Comparison of ENCODE assay signal across 20 cellular contexts in genomic region chr15:73856458-73857192, GRCh38. TPM values are rescaled to one million over a fixed set of nuclear protein-coding genes. Genes with fewer than 3 reads are reported as not detected.
DNase-seq lines count a peak whose midpoint lies in the region; ATAC-seq lines count a peak whose summit lies in the region.
"Had no signal": no experiment of that assay in that cellular context is flagged by ENCODE, and none has a peak within 500 bp of the region (broad histone marks: within the 10 kb centered on the region; RNA-seq: fewer than 3 reads in every experiment).

No MANE protein-coding gene starts in this region.

- no peak overlapping the region for H3K27ac Mint-ChIP-seq in activated T-helper 17 cell treated with anti-CD3 and anti-CD28 coated beads, Interleukin-2, amount 50 U/mL, for 72 hours
- no peak overlapping the region for H3K27ac Mint-ChIP-seq in activated naive CD4-positive, alpha-beta T cell treated with anti-CD3 and anti-CD28 coated beads, Interleukin-2, amount 10 ng/mL, durations not matched to agents 7 days and 5 days
- H3K27ac Mint-ChIP-seq: activated naive CD8-positive, alpha-beta T cell treated with anti-CD3 and anti-CD28 coated beads for 36 hours; CD4-positive, CD25-positive, alpha-beta regulatory T cell; natural killer cell treated with Interleukin-12 subunit alpha and Interleukin-12 subunit beta and Interleukin-15 and Interleukin-18, amount 100 ng/mL, for 72 hours had no signal

- peaks cover 50% of the 10 kb centered on the region for H3K27me3 Mint-ChIP-seq in activated T-helper 17 cell treated with anti-CD3 and anti-CD28 coated beads, Interleukin-2, amount 50 U/mL, for 72 hours
- peaks cover 45% of the 10 kb centered on the region for H3K27me3 Mint-ChIP-seq in activated naive CD4-positive, alpha-beta T cell treated with anti-CD3 and anti-CD28 coated beads, Interleukin-2, amount 10 ng/mL, durations not matched to agents 7 days and 5 days

- CTCF ChIA-PET in activated naive CD4-positive, alpha-beta T cell treated with anti-CD3 and anti-CD28 coated beads, Interleukin-2, amount 10 ng/mL, durations not matched to agents 7 days and 5 days (lab: Charles Lee), result no interaction called here

- DNase-seq in DMS 273 (lab: John Stamatoyannopoulos, UW; ENCODE audit: unreplicated experiment) (peak; percentile 87), NCI-H524 (lab: John Stamatoyannopoulos, UW) (peak; percentile 74 to 90), left ventricle myocardium superior (peak; percentile 81)
- DNase-seq in Jurkat, Clone E6-1 (ENCODE audit: low read depth, low spot score), result peak; percentile 80
- DNase-seq in activated naive CD4-positive, alpha-beta T cell treated with anti-CD3 and anti-CD28 coated beads, Interleukin-2, amount 10 ng/mL, durations not matched to agents 7 days and 5 days, result no peak
- no peak for DNase-seq in stimulated activated CD4-positive, alpha-beta T cell treated with anti-CD3 and anti-CD28 coated beads, Interleukin-15, amount 100 ng/mL, for 24 hours
- DNase-seq: activated CD4-positive, alpha-beta T cell treated with anti-CD3 and anti-CD28 coated beads for 4 hours; activated naive CD8-positive, alpha-beta T cell treated with anti-CD3 and anti-CD28 coated beads for 36 hours; activated T-cell treated with anti-CD3 and anti-CD28 coated beads for 4 hours; CD4-positive, CD25-positive, alpha-beta regulatory T cell; effector CD4-positive, alpha-beta T cell; GF-D8; lower lobe of right lung; MG63; NCI-H748 treated with DMSO at 0.1 percent for 48 hours had no signal

- ATAC-seq in left ventricle myocardium superior (peak; percentile 90), HG03139 (IDR thresholded peaks at IDR 0.05; ENCODE audit: unreplicated experiment) (no peak)
- ATAC-seq in activated T-helper 17 cell treated with anti-CD3 and anti-CD28 coated beads, Interleukin-2, amount 50 U/mL, for 72 hours (replicated peaks), result no peak
- ATAC-seq: lower lobe of right lung; natural killer cell treated with Interleukin-12 subunit alpha and Interleukin-12 subunit beta and Interleukin-15 and Interleukin-18, amount 100 ng/mL, for 72 hours had no signal

- no peak overlapping the region for H3K4me3 Mint-ChIP-seq in activated T-helper 17 cell treated with anti-CD3 and anti-CD28 coated beads, Interleukin-2, amount 50 U/mL, for 72 hours
- no peak overlapping the region for H3K4me3 Mint-ChIP-seq in activated naive CD4-positive, alpha-beta T cell treated with anti-CD3 and anti-CD28 coated beads, Interleukin-2, amount 10 ng/mL, durations not matched to agents 7 days and 5 days
- H3K4me3 Mint-ChIP-seq: activated naive CD8-positive, alpha-beta T cell treated with anti-CD3 and anti-CD28 coated beads for 36 hours; CD4-positive, CD25-positive, alpha-beta regulatory T cell; natural killer cell treated with Interleukin-12 subunit alpha and Interleukin-12 subunit beta and Interleukin-15 and Interleukin-18, amount 100 ng/mL, for 72 hours had no signal

- H3K4me1 Mint-ChIP-seq in activated T-helper 17 cell treated with anti-CD3 and anti-CD28 coated beads, Interleukin-2, amount 50 U/mL, for 72 hours, result no peaks in the 10 kb centered on the region
- H3K4me1 Mint-ChIP-seq in activated naive CD4-positive, alpha-beta T cell treated with anti-CD3 and anti-CD28 coated beads, Interleukin-2, amount 10 ng/mL, durations not matched to agents 7 days and 5 days, result no peaks in the 10 kb centered on the region
- H3K4me1 Mint-ChIP-seq: activated naive CD8-positive, alpha-beta T cell treated with anti-CD3 and anti-CD28 coated beads for 36 hours; CD4-positive, CD25-positive, alpha-beta regulatory T cell had no signal

- H3K9me3 Mint-ChIP-seq in activated T-helper 17 cell treated with anti-CD3 and anti-CD28 coated beads, Interleukin-2, amount 50 U/mL, for 72 hours, result no peaks in the 10 kb centered on the region
- H3K9me3 Mint-ChIP-seq in activated naive CD4-positive, alpha-beta T cell treated with anti-CD3 and anti-CD28 coated beads, Interleukin-2, amount 10 ng/mL, durations not matched to agents 7 days and 5 days, result no peaks in the 10 kb centered on the region
- H3K9me3 Mint-ChIP-seq: activated naive CD8-positive, alpha-beta T cell treated with anti-CD3 and anti-CD28 coated beads for 36 hours; natural killer cell treated with Interleukin-12 subunit alpha and Interleukin-12 subunit beta and Interleukin-15 and Interleukin-18, amount 100 ng/mL, for 72 hours had no signal

- intact Hi-C loops in left ventricle myocardium superior (cut with micrococcal nuclease), result no loop called here

- H3K36me3 Mint-ChIP-seq in activated T-helper 17 cell treated with anti-CD3 and anti-CD28 coated beads, Interleukin-2, amount 50 U/mL, for 72 hours (ENCODE audit: low read depth), result no peaks in the 10 kb centered on the region
- no peaks in the 10 kb centered on the region for H3K36me3 Mint-ChIP-seq in activated naive CD4-positive, alpha-beta T cell treated with anti-CD3 and anti-CD28 coated beads, Interleukin-2, amount 10 ng/mL, durations not matched to agents 7 days and 5 days
- H3K36me3 Mint-ChIP-seq: activated naive CD8-positive, alpha-beta T cell treated with anti-CD3 and anti-CD28 coated beads for 36 hours; CD4-positive, CD25-positive, alpha-beta regulatory T cell; natural killer cell treated with Interleukin-12 subunit alpha and Interleukin-12 subunit beta and Interleukin-15 and Interleukin-18, amount 100 ng/mL, for 72 hours had no signal

- H3K4me3 ChIP-seq in Jurkat, Clone E6-1 (ENCODE audit: low read length), result no peak overlapping the region
- H3K4me3 ChIP-seq: lower lobe of right lung, MG63, suprapubic skin had no signal

RNA-seq across cellular contexts. Expression of gene TBC1D21, which starts 16.7 kb away (rescaled TPM):
- polyA plus RNA-seq in Jurkat, Clone E6-1 (2012; ENCODE audit: insufficient read depth, insufficient read length), result not detected
- not detected for total RNA-seq in left ventricle myocardium superior
- total RNA-seq in activated T-helper 17 cell treated with anti-CD3 and anti-CD28 coated beads, Interleukin-2, amount 50 U/mL, for 72 hours, result not detected
- total RNA-seq: activated naive CD8-positive, alpha-beta T cell treated with anti-CD3 and anti-CD28 coated beads for 36 hours; bronchial epithelial cell; CD4-positive, CD25-positive, alpha-beta regulatory T cell; lower lobe of right lung; natural killer cell treated with Interleukin-12 subunit alpha and Interleukin-12 subunit beta and Interleukin-15 and Interleukin-18, amount 100 ng/mL, for 72 hours; suprapubic skin had no signal
- polyA plus RNA-seq: CD4-positive, CD25-positive, alpha-beta regulatory T cell had no signal

Comparison
In these comparisons a context has a peak if more than half of its experiments do, and no peak if none do; other contexts are left out.
1. DNase-seq: peak in DMS 273 (single experiment), Jurkat, Clone E6-1 (single experiment), NCI-H524 (2 of 2) and left ventricle myocardium superior (single experiment); none in activated naive CD4-positive, alpha-beta T cell treated with anti-CD3 and anti-CD28 coated beads, Interleukin-2, amount 10 ng/mL, durations not matched to agents 7 days and 5 days (single experiment) and stimulated activated CD4-positive, alpha-beta T cell treated with anti-CD3 and anti-CD28 coated beads, Interleukin-15, amount 100 ng/mL, for 24 hours (single experiment).